Comparison of ENCODE assay signal across 10 cellular contexts in the genomic region with DNA sequence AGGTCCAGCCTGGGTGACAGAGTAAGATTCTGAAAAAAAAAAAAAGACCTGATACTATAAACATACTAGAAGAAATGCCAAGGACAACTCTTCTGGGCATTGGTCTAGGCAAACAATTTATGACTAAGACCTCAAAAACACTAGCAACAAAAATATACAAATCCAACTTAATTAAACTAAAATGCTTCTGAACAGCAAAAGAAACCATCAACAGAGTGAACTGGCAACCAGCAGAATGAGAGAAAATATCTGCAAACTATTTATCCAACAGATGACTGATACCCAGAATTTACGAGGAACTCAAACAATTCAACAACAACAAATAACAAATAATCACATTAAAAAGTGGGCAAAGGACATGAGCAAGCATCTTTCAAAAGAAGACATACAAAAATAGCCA. TPM values are rescaled to one million over a fixed set of nuclear protein-coding genes. Genes with fewer than 3 reads are reported as not detected.
"Had no signal": no experiment of that assay in that cellular context is flagged by ENCODE, and none has a peak within 500 bp of the region (broad histone marks: within the 10 kb centered on the region; RNA-seq: fewer than 3 reads in every experiment).

No MANE protein-coding gene starts in this region.

- H3K4me1 Mint-ChIP-seq: IgD-negative memory B cell had no signal

- FAIRE-seq: HepG2 had no signal

- ATAC-seq: HepG2 had no signal

- H3K4me3 ChIP-seq: GM23248 had no signal

- H3K27ac Mint-ChIP-seq: H9, HFFc6, IgD-negative memory B cell had no signal

- DNase-seq: GM23248, GOT3, H9, HCEC 1CT, HFFc6, KBM-7 had no signal

- H3K4me3 Mint-ChIP-seq: H9, HFFc6, IgD-negative memory B cell had no signal

- H3K27me3 Mint-ChIP-seq: IgD-negative memory B cell had no signal

- H3K27ac ChIP-seq: GM23248, HL-60, KMS-11 had no signal

RNA-seq across cellular contexts. Expression of gene GPC6, which starts 26.8 kb away (rescaled TPM):
- polyA plus RNA-seq: IgD-negative memory B cell had no signal
